Comparison of ENCODE assay signal across 12 cellular contexts in genomic region chr17:75398279-75398678, GRCh38.
"Had no signal": no experiment of that assay in that cellular context is flagged by ENCODE, and none has a peak within 500 bp of the region (broad histone marks: within the 10 kb centered on the region; RNA-seq: fewer than 3 reads in every experiment).

No MANE protein-coding gene starts in this region.

- DNase-seq: activated CD4-positive, alpha-beta T cell treated with anti-CD3 and anti-CD28 coated beads, Interleukin-2, amount 50 U/mL, for 4 hours; activated naive CD8-positive, alpha-beta T cell treated with anti-CD3 and anti-CD28 coated beads for 36 hours; brain microvascular endothelial cell; cerebellar nuclear complex; hippocampal formation; kidney glomerular epithelial cell; retina; stimulated activated CD4-positive, alpha-beta T cell treated with anti-CD3 and anti-CD28 coated beads, Interleukin-4, amount 100 ng/mL, for 4 hours; stomach had no signal

- H3K4me3 ChIP-seq: stomach, thoracic aorta had no signal

- H3K27ac ChIP-seq: brain microvascular endothelial cell, stomach, thoracic aorta had no signal

- H3K27me3 ChIP-seq: brain microvascular endothelial cell, stomach had no signal

- H3K36me3 ChIP-seq: brain microvascular endothelial cell, stomach, thoracic aorta had no signal

- FAIRE-seq: urothelium cell line had no signal

- ATAC-seq: activated CD4-positive, CD25-positive, alpha-beta regulatory T cell treated with anti-CD3 and anti-CD28 coated beads, Interleukin-2, amount 50 U/mL, for 24 hours had no signal

- H3K9me3 ChIP-seq: stomach, thoracic aorta had no signal
